ENCODE assay signal across 8 cellular contexts in genomic region chr1:52365091-52365745, GRCh38. TPM values are rescaled to one million over a fixed set of nuclear protein-coding genes. Genes with fewer than 3 reads are reported as not detected.
DNase-seq lines count a peak whose midpoint lies in the region; ATAC-seq and TF ChIP-seq lines count a peak whose summit lies in the region.

No MANE protein-coding gene starts in this region.

- no peaks in the 10 kb centered on the region for H3K27me3 Mint-ChIP-seq in activated CD4-positive, alpha-beta T cell treated with anti-CD3 and anti-CD28 coated beads, Interleukin-2, amount 10 ng/mL, durations not matched to agents 7 days and 5 days
- peaks cover 0 to 5% (median 0%) of the 10 kb centered on the region in 3 donors for H3K27me3 Mint-ChIP-seq in naive B cell

- H3K4me1 ChIP-seq in HUES6 (ENCODE audit: control insufficient read depth, insufficient read depth, low read length) (peaks cover 8% of the 10 kb centered on the region), vagina (peaks cover 29% of the 10 kb centered on the region)

- peaks cover 53% of the 10 kb centered on the region for H3K4me1 Mint-ChIP-seq in activated CD4-positive, alpha-beta T cell treated with anti-CD3 and anti-CD28 coated beads, Interleukin-2, amount 10 ng/mL, durations not matched to agents 7 days and 5 days
- H3K4me1 Mint-ChIP-seq in naive B cell: peaks cover 21 to 37% (median 31%) of the 10 kb centered on the region in 3 donors

- H3K9me3 ChIP-seq in HUES6 (ENCODE audit: control insufficient read depth, insufficient read depth, low read depth, low read length) (no peaks in the 10 kb centered on the region), vagina (no peaks in the 10 kb centered on the region)

- H3K27me3 ChIP-seq in HUES6 (ENCODE audit: control insufficient read depth, insufficient read depth, low read length): no peaks in the 10 kb centered on the region
- H3K27me3 ChIP-seq in vagina: no peaks in the 10 kb centered on the region

- POLR2A ChIA-PET in activated CD4-positive, alpha-beta T cell treated with anti-CD3 and anti-CD28 coated beads, Interleukin-2, amount 10 ng/mL, durations not matched to agents 7 days and 5 days (lab: Charles Lee): interaction anchor here (0.6 kb wide), 3 partner anchors 186 to 309 kb away, joined by 3 read pairs; partner anchors contain the start of gene BTF3L4

- CTCF ChIA-PET in activated CD4-positive, alpha-beta T cell treated with anti-CD3 and anti-CD28 coated beads, Interleukin-2, amount 10 ng/mL, durations not matched to agents 7 days and 5 days (lab: Charles Lee): interaction anchor here (2.5 kb wide), 1 partner anchor 40 kb away, joined by 9 read pairs; the partner anchor contains the start of genes ORC1 and PRPF38A

- H3K4me3 Mint-ChIP-seq in activated CD4-positive, alpha-beta T cell treated with anti-CD3 and anti-CD28 coated beads, Interleukin-2, amount 10 ng/mL, durations not matched to agents 7 days and 5 days: peak overlapping the region; percentile 92
- peak overlapping the region; percentile 85 to 96 (median 92) for H3K4me3 Mint-ChIP-seq in naive B cell

- H3K27ac ChIP-seq in HUES6 (ENCODE audit: low read depth, low read length) (peak overlapping the region; percentile 84; the same call in 1 of the 2 replicates), vagina (peak overlapping the region; percentile 91)

- peak in 1 of 2 donors; percentile 15 for TF ChIP-seq POLR2A in vagina (IDR thresholded peaks at IDR 0.05)

- peak overlapping the region; percentile 93 for H3K4me3 ChIP-seq in HUES6 (ENCODE audit: low read depth, low read length)
- peak overlapping the region; percentile 87 to 96 for H3K4me3 ChIP-seq in vagina

- peak overlapping the region; percentile 98 for H3K27ac Mint-ChIP-seq in activated CD4-positive, alpha-beta T cell treated with anti-CD3 and anti-CD28 coated beads, Interleukin-2, amount 10 ng/mL, durations not matched to agents 7 days and 5 days
- H3K27ac Mint-ChIP-seq in naive B cell: peak overlapping the region; percentile 45 to 97 (median 90)

- ATAC-seq in naive B cell (ENCODE audit: low read depth in 2 of 2): no peak

- H3K36me3 ChIP-seq in HUES6 (ENCODE audit: control insufficient read depth, insufficient read depth, low read length): peaks cover 31% of the 10 kb centered on the region
- H3K36me3 ChIP-seq in vagina: peaks cover 0 to 20% of the 10 kb centered on the region in 2 donors

- no peak for TF ChIP-seq CTCF in vagina (IDR thresholded peaks at IDR 0.05)

- intact Hi-C loops in vagina (cut with DNase I): no loop called here

- H3K9me3 Mint-ChIP-seq in activated CD4-positive, alpha-beta T cell treated with anti-CD3 and anti-CD28 coated beads, Interleukin-2, amount 10 ng/mL, durations not matched to agents 7 days and 5 days: no peaks in the 10 kb centered on the region
- no peaks in the 10 kb centered on the region for H3K9me3 Mint-ChIP-seq in naive B cell

- H3K36me3 Mint-ChIP-seq in activated CD4-positive, alpha-beta T cell treated with anti-CD3 and anti-CD28 coated beads, Interleukin-2, amount 10 ng/mL, durations not matched to agents 7 days and 5 days (ENCODE audit: low read depth): peaks cover 34% of the 10 kb centered on the region
- H3K36me3 Mint-ChIP-seq in naive B cell: peaks cover 5 to 12% of the 10 kb centered on the region in 2 donors

- H3K9ac ChIP-seq in HUES6 (ENCODE audit: low read length): peak overlapping the region; percentile 81

- DNase-seq in NCI-H446 (lab: John Stamatoyannopoulos, UW): peak; percentile 28 to 33
- DNase-seq in NCI-H446 treated with DMSO at 0.1 percent for 48 hours (lab: John Stamatoyannopoulos, UW): no peak
- peak; percentile 63 for DNase-seq in activated CD4-positive, alpha-beta T cell treated with anti-CD3 and anti-CD28 coated beads, Interleukin-2, amount 10 ng/mL, durations not matched to agents 7 days and 5 days
- DNase-seq in fibroblast of gingiva (ENCODE audit: low read depth): peak; percentile 70
- no peak for DNase-seq in naive B cell
- DNase-seq in vagina (ENCODE audit: extremely low spot score in 2 of 2): no peak
- DNase-seq in NK-92 (lab: John Stamatoyannopoulos, UW; ENCODE audit: unreplicated experiment): no peak

RNA-seq across cellular contexts. Expression of gene CC2D1B, which starts 0.8 kb away (rescaled TPM):
- total RNA-seq in activated CD4-positive, alpha-beta T cell treated with anti-CD3 and anti-CD28 coated beads, Interleukin-2, amount 10 ng/mL, durations not matched to agents 7 days and 5 days: 10 to 100 TPM; 58.8 to 60.1 TPM
- 1 to 10 TPM; 3.8 to 9.8 (median 4.5) TPM for polyA plus RNA-seq in naive B cell (ENCODE audit: low read depth in 6 of 6)
- 23.8 TPM for total RNA-seq in vagina

RNA-seq across cellular contexts. Expression of gene ORC1, which starts 39.0 kb away (rescaled TPM):
- 10 to 100 TPM; 30.3 to 36.7 TPM for total RNA-seq in activated CD4-positive, alpha-beta T cell treated with anti-CD3 and anti-CD28 coated beads, Interleukin-2, amount 10 ng/mL, durations not matched to agents 7 days and 5 days
- polyA plus RNA-seq in naive B cell (ENCODE audit: low read depth in 6 of 6): not detected
- 1.7 TPM for total RNA-seq in vagina

RNA-seq across cellular contexts. Expression of gene PRPF38A, which starts 39.2 kb away (rescaled TPM):
- total RNA-seq in activated CD4-positive, alpha-beta T cell treated with anti-CD3 and anti-CD28 coated beads, Interleukin-2, amount 10 ng/mL, durations not matched to agents 7 days and 5 days: 100 to 1,000 TPM in 1 of 2 experiments, 10 to 100 TPM in 1; 98.1 to 103 TPM
- polyA plus RNA-seq in naive B cell (ENCODE audit: low read depth in 6 of 6): 10 to 100 TPM; 22.3 to 39.5 (median 31.2) TPM
- total RNA-seq in vagina: 17.7 TPM

Comparison
In these comparisons a context has a peak if more than half of its experiments do, and no peak if none do; other contexts are left out.
1. DNase-seq: peak in NCI-H446 (2 of 2), activated CD4-positive, alpha-beta T cell treated with anti-CD3 and anti-CD28 coated beads, Interleukin-2, amount 10 ng/mL, durations not matched to agents 7 days and 5 days (single experiment) and fibroblast of gingiva (single experiment); none in NCI-H446 treated with DMSO at 0.1 percent for 48 hours (single experiment), naive B cell (single experiment), vagina (0 of 2) and NK-92 (single experiment).
2. RNA of gene ORC1, which starts 39.0 kb away (total RNA-seq): 30.3 to 36.7 TPM in activated CD4-positive, alpha-beta T cell treated with anti-CD3 and anti-CD28 coated beads, Interleukin-2, amount 10 ng/mL, durations not matched to agents 7 days and 5 days; 1.7 TPM in vagina (single experiment); every median in the first group is over 10 times any median in the second.